Comparison of ENCODE assay signal across 8 cellular contexts in the genomic region with DNA sequence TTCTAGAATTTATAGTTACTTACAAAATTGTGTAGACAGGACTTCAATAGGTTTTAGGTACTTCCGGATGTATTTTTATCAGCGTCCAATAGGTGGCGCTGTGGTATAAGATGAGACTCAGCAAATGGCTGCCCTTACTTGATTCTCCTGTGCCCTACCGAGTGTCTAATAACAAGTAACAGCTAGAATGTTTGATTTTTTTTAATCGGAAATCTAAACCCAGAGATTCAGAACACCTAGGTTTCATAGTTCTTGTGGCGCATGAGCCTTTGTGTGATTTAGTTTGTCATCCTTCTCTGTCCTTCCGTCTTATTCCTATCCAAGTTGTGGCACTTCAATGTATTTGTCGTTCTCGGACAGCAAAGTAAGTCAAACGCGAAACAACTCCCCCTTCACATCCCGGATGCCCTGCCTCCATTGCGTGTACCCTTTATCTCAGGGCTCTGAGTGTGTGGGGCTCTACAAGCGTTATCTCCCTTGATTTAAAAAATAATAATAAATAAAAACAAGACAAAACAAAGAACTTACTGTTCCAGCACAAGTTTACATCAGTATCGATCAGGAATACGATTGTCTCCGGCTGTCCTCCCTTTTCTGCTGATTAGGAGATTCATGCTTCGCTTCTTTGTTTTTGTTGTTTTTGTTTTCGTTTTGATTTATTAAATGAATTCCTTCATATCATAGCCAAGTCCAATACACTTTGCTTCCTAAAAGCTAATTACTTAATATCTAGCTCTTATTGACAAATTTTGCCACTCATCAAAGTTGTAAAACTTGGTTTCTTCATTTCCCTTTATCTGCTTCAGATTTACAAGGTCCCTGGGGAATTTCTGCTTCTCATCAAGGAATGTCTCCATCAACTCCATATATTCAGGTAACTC. TPM values are rescaled to one million over a fixed set of nuclear protein-coding genes. Genes with fewer than 3 reads are reported as not detected.
DNase-seq lines count a peak whose midpoint lies in the region; TF ChIP-seq lines count a peak whose summit lies in the region.

No MANE protein-coding gene starts in this region.

- peak overlapping the region; percentile 62 to 68 for H3K4me3 Mint-ChIP-seq in H9

- H4K5ac ChIP-seq in H9 (ENCODE audit: insufficient read length, low read depth, low read length): no peak overlapping the region

- H3K4me3 ChIP-seq in MM.1S (ENCODE audit: low read length): peak overlapping the region; percentile 70

- H2BK15ac ChIP-seq in H9 (ENCODE audit: low read depth, low read length): no peak overlapping the region

- H3K9me2 ChIP-seq in MM.1S (replicated peaks; ENCODE audit: insufficient read depth, low read length): no peaks in the 10 kb centered on the region

- H3K23ac ChIP-seq in H9 (ENCODE audit: insufficient read length, low read depth, low read length): no peak overlapping the region

- no peaks in the 10 kb centered on the region for H3K79me1 ChIP-seq in H9 (ENCODE audit: insufficient read depth, low read depth, low read length, poor library complexity, severe bottlenecking)

- H2BK5ac ChIP-seq in H9 (ENCODE audit: insufficient read length, low read length): no peak overlapping the region

- TF ChIP-seq CTCF in H9 (conservative IDR thresholded peaks at IDR 0.05) (peak; percentile 95; the same call in 2 of the 3 replicates), MM.1S (IDR thresholded peaks at IDR 0.05; ENCODE audit: low read length) (peak; percentile 80)

- H3K9me3 ChIP-seq in H9 (ENCODE audit: control insufficient read depth, low read depth, low read length) (no peaks in the 10 kb centered on the region), MM.1S (replicated peaks; ENCODE audit: insufficient read depth, low read length) (no peaks in the 10 kb centered on the region)

- H3K56ac ChIP-seq in H9 (ENCODE audit: insufficient read length, low read depth, low read length): no peak overlapping the region

- no peak overlapping the region for H2BK12ac ChIP-seq in H9 (ENCODE audit: insufficient read length, low read depth, low read length)

- no peak overlapping the region for H3K4ac ChIP-seq in H9 (ENCODE audit: low read depth, low read length)

- H2AFZ ChIP-seq in H9 (ENCODE audit: low read length) (peak overlapping the region; percentile 52), MM.1S (ENCODE audit: low read length) (peak overlapping the region; percentile 86)

- peak overlapping the region; percentile 0 for H3K18ac ChIP-seq in H9 (ENCODE audit: insufficient read length, low read depth, low read length)

- H4K8ac ChIP-seq in H9 (replicated peaks; ENCODE audit: insufficient read length, low read depth, low read length): no peak overlapping the region

- H3K36me3 Mint-ChIP-seq in H9 (ENCODE audit: insufficient read depth in 1 of 3, low read depth in 3 of 3): no peaks in the 10 kb centered on the region

- H3K9me3 Mint-ChIP-seq in H9: no peaks in the 10 kb centered on the region

- no peak overlapping the region for H2AK5ac ChIP-seq in H9 (ENCODE audit: insufficient read length, low read length)

- DNase-seq in ELF-1 (ENCODE audit: low read depth, low spot score) (peak; percentile 75), H9 (peak; percentile 83), MM.1S (peak; percentile 88), SHP77 treated with DMSO at 0.1 percent for 48 hours (lab: John Stamatoyannopoulos, UW) (peak; percentile 92), foreskin melanocyte (peak; percentile 91), non-pigmented ciliary epithelial cell (ENCODE audit: low read depth) (peak; percentile 80), superior temporal gyrus (ENCODE audit: extremely low spot score) (peak; percentile 99)
- peak; percentile 74 for DNase-seq in activated gamma-delta T cell treated with anti-CD3 and anti-CD28 coated beads, Interleukin-2, amount 50 U/mL, for 16 hours (ENCODE audit: low read depth)

- no peak overlapping the region for H2BK20ac ChIP-seq in H9 (ENCODE audit: low read depth, low read length, poor library complexity, severe bottlenecking)

- H3K27ac Mint-ChIP-seq in H9: peak overlapping the region in 2 of 3 experiments; percentile 21 to 50; a peak in 4 of 7 replicates

- H3K14ac ChIP-seq in H9 (ENCODE audit: insufficient read depth, low read length): no peak overlapping the region

- no CpG with 5 or more reads among the region's 19 CpGs for WGBS in H9 (ENCODE audit: extremely low coverage, insufficient read length, low lambda C conversion rate)

- H3T11ph ChIP-seq in H9 (ENCODE audit: low read length): no peak overlapping the region

- H3K4me2 ChIP-seq in H9 (ENCODE audit: insufficient read depth, insufficient read length, low read length): peak overlapping the region; percentile 59
- peak overlapping the region; percentile 64 for H3K4me2 ChIP-seq in MM.1S (ENCODE audit: low read depth, low read length)

- H3K79me2 ChIP-seq in H9 (ENCODE audit: insufficient read depth, low read length): no peaks in the 10 kb centered on the region
- H3K79me2 ChIP-seq in MM.1S (ENCODE audit: low read length): no peaks in the 10 kb centered on the region

- H3K27me3 ChIP-seq in H9 (ENCODE audit: insufficient read depth, low read length) (no peaks in the 10 kb centered on the region), MM.1S (replicated peaks; ENCODE audit: insufficient read depth, low read length) (no peaks in the 10 kb centered on the region)

- H2BK120ac ChIP-seq in H9 (ENCODE audit: low read depth, low read length, poor library complexity, severe bottlenecking): no peak overlapping the region

- H3K4me1 Mint-ChIP-seq in H9: peaks cover 0 to 4% of the 10 kb centered on the region in 2 experiments; a peak in 1 of 4 replicates

- H3K23me2 ChIP-seq in H9 (ENCODE audit: insufficient read length, low read depth, low read length, poor library complexity, severe bottlenecking): no peaks in the 10 kb centered on the region

- no peaks in the 10 kb centered on the region for H3F3A ChIP-seq in MM.1S (ENCODE audit: insufficient read depth, low read length)

- H3K9ac ChIP-seq in H9 (ENCODE audit: extremely low read depth, insufficient read length, low read length) (peak overlapping the region; percentile 48), MM.1S (ENCODE audit: low read length) (peak overlapping the region; percentile 30; the same call in 1 of the 2 replicates)

- H3K4me1 ChIP-seq in H9 (ENCODE audit: insufficient read depth, low read length): no peaks in the 10 kb centered on the region
- H3K4me1 ChIP-seq in MM.1S (ENCODE audit: low read length): peaks cover 6% of the 10 kb centered on the region; the same call in 1 of the 2 replicates

- H4K20me1 ChIP-seq in H9 (ENCODE audit: control insufficient read depth, insufficient read depth, insufficient read length): no peaks in the 10 kb centered on the region
- H4K20me1 ChIP-seq in MM.1S (ENCODE audit: insufficient read depth, low read length): no peaks in the 10 kb centered on the region

- H4K91ac ChIP-seq in H9 (ENCODE audit: insufficient read length, low read depth, low read length): no peak overlapping the region

- H3K27ac ChIP-seq in H9 (ENCODE audit: insufficient read length, low read depth, low read length): no peak overlapping the region
- H3K27ac ChIP-seq in MM.1S (ENCODE audit: low read length): no peak overlapping the region

- no peaks in the 10 kb centered on the region for H3K27me3 Mint-ChIP-seq in H9 (ENCODE audit: low read depth)

- H3K36me3 ChIP-seq in MM.1S (replicated peaks; ENCODE audit: insufficient read depth, low read length): no peaks in the 10 kb centered on the region

RNA-seq across cellular contexts. Expression of a gene that starts 50.7 kb away (rescaled TPM):
- 33.2 and 33.7 TPM in 2 replicates for total RNA-seq in H9 (2021)
